In the genomic region with DNA sequence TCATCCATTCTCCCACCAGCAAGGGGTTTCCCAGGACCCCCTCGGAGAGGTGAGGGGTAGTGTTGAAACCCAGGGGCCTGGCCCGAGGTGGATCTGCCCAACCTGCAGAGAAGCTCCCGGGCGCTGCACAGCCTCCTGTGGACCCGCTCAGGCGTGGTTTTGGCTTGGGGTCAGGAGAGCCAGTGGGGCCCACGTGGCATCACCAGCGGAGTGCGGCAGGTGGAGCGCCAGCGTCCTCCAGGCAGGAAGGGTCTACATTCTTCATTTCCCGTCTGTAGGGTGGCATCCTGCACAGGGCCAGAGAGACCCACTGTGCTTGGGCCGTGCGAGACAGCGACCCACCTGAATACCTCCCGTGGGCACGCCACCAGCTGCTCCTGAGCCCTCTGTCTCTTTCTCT, we compare ENCODE assay signal across 18 cellular contexts.
DNase-seq lines count a peak whose midpoint lies in the region; ATAC-seq and TF ChIP-seq lines count a peak whose summit lies in the region.
"Had no signal": no experiment of that assay in that cellular context is flagged by ENCODE, and none has a peak within 500 bp of the region (broad histone marks: within the 10 kb centered on the region; RNA-seq: fewer than 3 reads in every experiment).

No MANE protein-coding gene starts in this region.

- H4K91ac ChIP-seq in H9 (ENCODE audit: insufficient read length, low read depth, low read length), result no peak overlapping the region

- H3K27ac Mint-ChIP-seq in H9 (peak overlapping the region; percentile 23 to 88 (median 85); a peak in 2 of 7 replicates), WTC11 (0 out of 2 replicates have a peak overlapping the region, but pooled peaks have one; percentile 32), endothelial cell (ENCODE audit: unreplicated experiment) (no peak overlapping the region)
- H3K27ac Mint-ChIP-seq: CD4-positive, alpha-beta memory T cell had no signal

- WGBS in H9 (ENCODE audit: extremely low coverage, insufficient read length, low lambda C conversion rate), result no CpG with 5 or more reads among the region's 17 CpGs

- no peak overlapping the region for H3K18ac ChIP-seq in H9 (ENCODE audit: insufficient read length, low read depth, low read length)

- DNase-seq in H9 (no peak), WTC11 (ENCODE audit: low spot score) (no peak), endothelial cell (ENCODE audit: low spot score) (no peak), pons (ENCODE audit: low spot score) (no peak), OCI-M2 (lab: John Stamatoyannopoulos, UW; ENCODE audit: unreplicated experiment) (no peak)
- DNase-seq in activated CD8-positive, alpha-beta memory T cell treated with anti-CD3 and anti-CD28 coated beads, Interleukin-2, amount 50 U/mL, for 4 hours, result no peak
- DNase-seq: Calu3; CD4-positive, alpha-beta memory T cell; COR-L47; DMS153; EL; GDM1; HCEC 1CT had no signal

- peaks cover 0 to 26% (median 13%) of the 10 kb centered on the region in 11 experiments; a peak in 12 of 22 replicates for H3K9me3 ChIP-seq in BLaER1 treated with 17β-estradiol and CSF1 and Interleukin-3, amounts not matched to agents 10 nM and 100 nM (replicated peaks in 1 of 11)
- H3K9me3 ChIP-seq in H9 (ENCODE audit: control insufficient read depth, low read depth, low read length) (no peaks in the 10 kb centered on the region), neural cell (ENCODE audit: low read length) (no peaks in the 10 kb centered on the region)

- H4K8ac ChIP-seq in H9 (replicated peaks; ENCODE audit: insufficient read length, low read depth, low read length), result no peak overlapping the region

- H2BK12ac ChIP-seq in H9 (ENCODE audit: insufficient read length, low read depth, low read length), result no peak overlapping the region

- CTCF ChIA-PET in WTC11 (lab: Charles Lee), result interaction anchor here (2.6 to 2.9 kb wide), 2 partner anchors 25 to 111 kb away, joined by 10 read pairs; no protein-coding TSS in a partner anchor

- peak overlapping the region in 4 of 11 experiments; percentile 25 to 67 (median 58); a peak in 3 of 22 replicates for H3K27ac ChIP-seq in BLaER1 treated with 17β-estradiol and CSF1 and Interleukin-3, amounts not matched to agents 10 nM and 100 nM
- no peak overlapping the region for H3K27ac ChIP-seq in H9 (ENCODE audit: insufficient read length, low read depth, low read length)
- peak overlapping the region; percentile 24 for H3K27ac ChIP-seq in neural cell (ENCODE audit: low read length)

- no peaks in the 10 kb centered on the region for H3F3A ChIP-seq in neural cell (ENCODE audit: insufficient read depth, low read length, poor library complexity, severe bottlenecking)

- no peaks in the 10 kb centered on the region for H3K79me2 ChIP-seq in H9 (ENCODE audit: insufficient read depth, low read length)
- H3K79me2 ChIP-seq in neural cell (replicated peaks; ENCODE audit: insufficient read depth, low read length), result no peaks in the 10 kb centered on the region

- no peak for ATAC-seq in WTC11
- ATAC-seq: GM12878, GM23338 had no signal

- no peak overlapping the region for H2AK5ac ChIP-seq in H9 (ENCODE audit: insufficient read length, low read length)

- no peaks in the 10 kb centered on the region for H3K79me1 ChIP-seq in H9 (ENCODE audit: insufficient read depth, low read depth, low read length, poor library complexity, severe bottlenecking)

- H3K27me3 Mint-ChIP-seq in H9 (ENCODE audit: low read depth) (peaks cover 2% of the 10 kb centered on the region), WTC11 (ENCODE audit: low read depth) (no peaks in the 10 kb centered on the region), endothelial cell (ENCODE audit: unreplicated experiment) (peaks cover 13% of the 10 kb centered on the region)
- H3K27me3 Mint-ChIP-seq: CD4-positive, alpha-beta memory T cell had no signal

- H3K23me2 ChIP-seq in H9 (ENCODE audit: insufficient read length, low read depth, low read length, poor library complexity, severe bottlenecking), result no peaks in the 10 kb centered on the region

- peaks cover 0 to 13% (median 4%) of the 10 kb centered on the region in 11 experiments; a peak in 8 of 22 replicates for H3K36me3 ChIP-seq in BLaER1 treated with 17β-estradiol and CSF1 and Interleukin-3, amounts not matched to agents 10 nM and 100 nM
- H3K36me3 ChIP-seq in neural cell (ENCODE audit: insufficient read depth, low read length), result no peaks in the 10 kb centered on the region

- TF ChIP-seq EP300 in neural cell (conservative IDR thresholded peaks at IDR 0.05; ENCODE audit: poor library complexity, severe bottlenecking), result no peak

- POLR2A ChIA-PET in WTC11 (lab: Charles Lee), result no interaction called here

- H3K4me1 ChIP-seq in BLaER1 treated with 17β-estradiol and CSF1 and Interleukin-3, amounts not matched to agents 10 nM and 100 nM, result peaks cover 11 to 50% (median 34%) of the 10 kb centered on the region in 10 experiments; a peak in 19 of 20 replicates
- H3K4me1 ChIP-seq in H9 (ENCODE audit: insufficient read depth, low read length), result no peaks in the 10 kb centered on the region

- H3K4ac ChIP-seq in H9 (ENCODE audit: low read depth, low read length), result no peak overlapping the region

- peak overlapping the region; percentile 62 to 90 (median 74); a peak in 21 of 22 replicates for H3K4me2 ChIP-seq in BLaER1 treated with 17β-estradiol and CSF1 and Interleukin-3, amounts not matched to agents 10 nM and 100 nM
- H3K4me2 ChIP-seq in H9 (ENCODE audit: insufficient read depth, insufficient read length, low read length) (no peak overlapping the region), neural cell (ENCODE audit: low read length) (no peak overlapping the region)
- H3K4me2 ChIP-seq: GM23338 had no signal

- H2BK20ac ChIP-seq in H9 (ENCODE audit: low read depth, low read length, poor library complexity, severe bottlenecking), result no peak overlapping the region

- peak overlapping the region in 3 of 11 experiments; percentile 10 to 60 (median 51); a peak in 2 of 22 replicates for H3K9ac ChIP-seq in BLaER1 treated with 17β-estradiol and CSF1 and Interleukin-3, amounts not matched to agents 10 nM and 100 nM
- H3K9ac ChIP-seq in H9 (ENCODE audit: extremely low read depth, insufficient read length, low read length) (no peak overlapping the region), neural cell (ENCODE audit: low read length) (no peak overlapping the region)

- H3K4me1 Mint-ChIP-seq in H9 (peaks cover 10 to 12% of the 10 kb centered on the region in 2 experiments), WTC11 (no peaks in the 10 kb centered on the region), endothelial cell (ENCODE audit: unreplicated experiment) (peaks cover 6% of the 10 kb centered on the region)

- no peak overlapping the region for H3K23ac ChIP-seq in H9 (ENCODE audit: insufficient read length, low read depth, low read length)

- H2BK120ac ChIP-seq in H9 (ENCODE audit: low read depth, low read length, poor library complexity, severe bottlenecking), result no peak overlapping the region

- no peak for TF ChIP-seq CTCF in H9 (conservative IDR thresholded peaks at IDR 0.05)
- TF ChIP-seq CTCF in WTC11 (IDR thresholded peaks at IDR 0.05), result no peak
- no peak for TF ChIP-seq CTCF in neural cell (IDR thresholded peaks at IDR 0.05; ENCODE audit: poor library complexity, severe bottlenecking)
- TF ChIP-seq CTCF in endothelial cell (IDR thresholded peaks at IDR 0.05; ENCODE audit: unreplicated experiment), result no peak

- H4K5ac ChIP-seq in H9 (ENCODE audit: insufficient read length, low read depth, low read length), result no peak overlapping the region

- H3K14ac ChIP-seq in H9 (ENCODE audit: insufficient read depth, low read length), result no peak overlapping the region; the same call in 1 of the 2 replicates

- H2BK5ac ChIP-seq in H9 (ENCODE audit: insufficient read length, low read length), result no peak overlapping the region

- H3K9me3 Mint-ChIP-seq in H9 (peaks cover 0 to 9% of the 10 kb centered on the region in 2 experiments; a peak in 2 of 5 replicates), WTC11 (peaks cover 4% of the 10 kb centered on the region), endothelial cell (ENCODE audit: unreplicated experiment) (no peaks in the 10 kb centered on the region)
- H3K9me3 Mint-ChIP-seq: CD14-positive monocyte, GM23338 had no signal

- TF ChIP-seq RAD21 in neural cell (conservative IDR thresholded peaks at IDR 0.05), result no peak

- no peaks in the 10 kb centered on the region for H3K9me2 ChIP-seq in neural cell (ENCODE audit: insufficient read depth, low read length)

- H4K20me1 ChIP-seq in BLaER1 treated with 17β-estradiol and CSF1 and Interleukin-3, amounts not matched to agents 10 nM and 100 nM, result peaks cover 0 to 36% (median 0%) of the 10 kb centered on the region in 11 experiments; a peak in 3 of 22 replicates
- H4K20me1 ChIP-seq in H9 (ENCODE audit: control insufficient read depth, insufficient read depth, insufficient read length) (no peaks in the 10 kb centered on the region), neural cell (ENCODE audit: insufficient read depth) (no peaks in the 10 kb centered on the region)

- H3T11ph ChIP-seq in H9 (ENCODE audit: low read length), result no peak overlapping the region

- no peak overlapping the region for H3K4me3 ChIP-seq in BLaER1 treated with 17β-estradiol and CSF1 and Interleukin-3, amounts not matched to agents 10 nM and 100 nM
- no peak overlapping the region for H3K4me3 ChIP-seq in neural cell (ENCODE audit: low read length)
- H3K4me3 ChIP-seq: GM12878, GM23338 had no signal

- H3K56ac ChIP-seq in H9 (ENCODE audit: insufficient read length, low read depth, low read length), result no peak overlapping the region

- H2AFZ ChIP-seq in H9 (ENCODE audit: low read length) (no peak overlapping the region), neural cell (ENCODE audit: low read depth, low read length) (no peak overlapping the region)
- H2AFZ ChIP-seq: GM23338 had no signal

- H3K36me3 Mint-ChIP-seq in H9 (ENCODE audit: insufficient read depth in 1 of 3, low read depth in 3 of 3), result peaks cover 4 to 9% (median 7%) of the 10 kb centered on the region in 3 experiments; a peak in 6 of 7 replicates
- H3K36me3 Mint-ChIP-seq in WTC11, result no peaks in the 10 kb centered on the region
- H3K36me3 Mint-ChIP-seq in endothelial cell (ENCODE audit: low read depth, unreplicated experiment), result peaks cover 4% of the 10 kb centered on the region
- H3K36me3 Mint-ChIP-seq: CD14-positive monocyte had no signal

- H2BK15ac ChIP-seq in H9 (ENCODE audit: low read depth, low read length), result no peak overlapping the region

- H3K4me3 Mint-ChIP-seq in H9 (no peak overlapping the region), WTC11 (no peak overlapping the region), endothelial cell (ENCODE audit: unreplicated experiment) (no peak overlapping the region)
- H3K4me3 Mint-ChIP-seq: CD14-positive monocyte; CD4-positive, alpha-beta memory T cell; GM23338 had no signal

- no peaks in the 10 kb centered on the region for H3K27me3 ChIP-seq in BLaER1 treated with 17β-estradiol and CSF1 and Interleukin-3, amounts not matched to agents 10 nM and 100 nM
- H3K27me3 ChIP-seq in H9 (ENCODE audit: insufficient read depth, low read length), result no peaks in the 10 kb centered on the region
- H3K27me3 ChIP-seq in neural cell (ENCODE audit: insufficient read depth, low read depth, low read length), result no peaks in the 10 kb centered on the region

TF ChIP-seq in WTC11, 78 proteins besides CTCF, POLR2A, EP300 and RAD21 (continues in another document):
- TF ChIP-seq CREM (CRISPR knock-in tag; IDR thresholded peaks at IDR 0.05) (no peak), ZNF423 (CRISPR knock-in tag; IDR thresholded peaks at IDR 0.05) (no peak)

Comparison
In these comparisons a context has a peak if more than half of its experiments do, and no peak if none do; other contexts are left out.
1. H3K4me2 ChIP-seq: peak in BLaER1 treated with 17β-estradiol and CSF1 and Interleukin-3, amounts not matched to agents 10 nM and 100 nM (11 of 11); none in H9 (single experiment) and neural cell (single experiment).